Comparison of ENCODE assay signal across 8 cellular contexts in the genomic region with DNA sequence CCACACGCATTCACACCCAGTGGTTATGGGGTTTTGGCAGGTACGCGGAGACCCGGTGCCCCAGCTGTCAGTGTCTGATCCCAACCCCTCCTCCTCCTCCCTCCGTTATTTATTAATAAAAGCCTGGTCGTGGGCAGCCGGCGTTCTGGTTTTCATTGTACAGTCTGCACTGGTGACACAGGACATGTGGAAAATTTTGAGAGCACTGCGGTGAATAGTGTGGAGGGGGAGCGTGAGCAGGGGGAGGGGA. TPM values are rescaled to one million over a fixed set of nuclear protein-coding genes. Genes with fewer than 3 reads are reported as not detected.
A peak's percentile ranks its signal among the peaks of the same experiment; 100 is the strongest.
DNase-seq lines count a peak whose midpoint lies in the region; ATAC-seq, FAIRE-seq and TF ChIP-seq lines count a peak whose summit lies in the region.

No MANE protein-coding gene starts in this region.

- H3K27ac ChIP-seq in A549 (peak overlapping the region; percentile 90 to 99), osteoblast (ENCODE audit: low read depth, low read length) (peak overlapping the region; percentile 95)
- peak overlapping the region; percentile 98 for H3K27ac ChIP-seq in effector memory CD4-positive, alpha-beta T cell (ENCODE audit: insufficient read depth, low read length, poor library complexity, severe bottlenecking)

- no peaks in the 10 kb centered on the region for H3K36me3 ChIP-seq in effector memory CD4-positive, alpha-beta T cell (ENCODE audit: control insufficient read depth, insufficient read depth, low read length)
- H3K36me3 ChIP-seq in osteoblast (ENCODE audit: insufficient read depth, low read length): no peaks in the 10 kb centered on the region

- H3K4me3 ChIP-seq in A549 (peak overlapping the region; percentile 36), osteoblast (ENCODE audit: insufficient read depth, low read length) (peak overlapping the region; percentile 64)
- H3K4me3 ChIP-seq in Jurkat, Clone E6-1 (ENCODE audit: low read length): peak overlapping the region; percentile 56
- no peak overlapping the region for H3K4me3 ChIP-seq in effector memory CD4-positive, alpha-beta T cell (ENCODE audit: insufficient read depth, low read depth, low read length, poor library complexity, severe bottlenecking)

- TF ChIP-seq POLR2A in A549 (IDR thresholded peaks at IDR 0.05; ENCODE audit: low read length): no peak

- H2AFZ ChIP-seq in osteoblast (ENCODE audit: low read length): no peak overlapping the region

- WGBS in A549 (ENCODE audit: missing lambda C conversion rate): 5% methylated on average over 9 of the region's 10 CpGs

- 0 out of 5 replicates have a peak, but pooled peaks of 1 of the 2 experiments have one; percentile 8 for TF ChIP-seq RAD21 in A549 (conservative IDR thresholded peaks at IDR 0.05 in 1 of 2, IDR thresholded peaks at IDR 0.05 in 1 of 2)

- no peaks in the 10 kb centered on the region for H3K9me3 ChIP-seq in A549
- H3K9me3 ChIP-seq in effector memory CD4-positive, alpha-beta T cell (ENCODE audit: control insufficient read depth, low read length): no peaks in the 10 kb centered on the region
- no peaks in the 10 kb centered on the region for H3K9me3 ChIP-seq in osteoblast (ENCODE audit: low read depth, low read length)

- no peak for TF ChIP-seq EP300 in A549 (IDR thresholded peaks at IDR 0.05)

- TF ChIP-seq CTCF in A549 (IDR thresholded peaks at IDR 0.05) (no peak), osteoblast (IDR thresholded peaks at IDR 0.05; ENCODE audit: extremely low read depth, low read depth, low read length) (no peak)

- CTCF ChIA-PET in A549 (lab: Yijun Ruan, JAX): interaction anchor here (1.2 to 13.6 kb wide), 9 partner anchors 9 to 164 kb away, joined by 3 to 182 read pairs (median 6); no protein-coding TSS in a partner anchor

- POLR2A ChIA-PET in A549 (lab: Yijun Ruan, JAX): interaction anchor here (0.7 to 3.4 kb wide), 14 partner anchors 8 to 135 kb away, joined by 3 to 54 read pairs (median 4); partner anchors contain the start of gene IRF2BPL

- H3K4me2 ChIP-seq in A549: peak overlapping the region; percentile 84
- H3K4me2 ChIP-seq in osteoblast (ENCODE audit: insufficient read depth, low read length): peak overlapping the region; percentile 87

- no peak for FAIRE-seq in A549 (lab: Jason Lieb, UNC)

- no peaks in the 10 kb centered on the region for H4K20me1 ChIP-seq in osteoblast (ENCODE audit: insufficient read depth, low read length)

- in situ Hi-C loops in ACHN (cut with HindIII; ENCODE audit: low pct_ligation_motif_present, low pct_unique_long_range_greater_than_20kb, low sequenced_read_pairs): no loop called here

- ATAC-seq in A549: peak; percentile 63 to 68
- peak; percentile 44 for ATAC-seq in GM19468 (IDR thresholded peaks at IDR 0.05; ENCODE audit: extremely low read depth, unreplicated experiment)

- DNase-seq in A549 (ENCODE audit: low read depth in 1 of 2, low spot score in 1 of 2) (no peak), osteoblast (ENCODE audit: insufficient read length, low spot score, missing footprints) (no peak), ACHN (no peak), NCI-H1417 treated with DMSO at 0.1 percent for 48 hours (lab: John Stamatoyannopoulos, UW) (no peak)
- no peak for DNase-seq in Jurkat, Clone E6-1 (ENCODE audit: low read depth, low spot score)
- no peak for DNase-seq in effector memory CD4-positive, alpha-beta T cell
- DNase-seq in stimulated activated CD4-positive, alpha-beta T cell treated with anti-CD3 and anti-CD28 coated beads, Interleukin-4, amount 100 ng/mL, for 24 hours: no peak

- H3K4me1 ChIP-seq in A549: peaks cover 86% of the 10 kb centered on the region
- peaks cover 71% of the 10 kb centered on the region for H3K4me1 ChIP-seq in effector memory CD4-positive, alpha-beta T cell (ENCODE audit: control insufficient read depth, insufficient read depth, low read length, poor library complexity, severe bottlenecking)
- H3K4me1 ChIP-seq in osteoblast (ENCODE audit: insufficient read depth, low read length): peaks cover 76% of the 10 kb centered on the region

- no peaks in the 10 kb centered on the region for H3K79me2 ChIP-seq in osteoblast (ENCODE audit: insufficient read depth, low read length)

- no peaks in the 10 kb centered on the region for H3K27me3 ChIP-seq in effector memory CD4-positive, alpha-beta T cell (replicated peaks; ENCODE audit: control insufficient read depth, insufficient read depth, low read length, poor library complexity, severe bottlenecking)
- no peaks in the 10 kb centered on the region for H3K27me3 ChIP-seq in osteoblast (ENCODE audit: insufficient read depth, low read length)

TF ChIP-seq in A549, 52 proteins besides CTCF, POLR2A, EP300 and RAD21:
- no peak for TF ChIP-seq JUNB (IDR thresholded peaks at IDR 0.05)
- peak; percentile 74 for TF ChIP-seq ZFP36 (IDR thresholded peaks at IDR 0.05; ENCODE audit: borderline replicate concordance, partially characterized antibody)
- TF ChIP-seq FOSB (CRISPR knock-in tag; IDR thresholded peaks at IDR 0.05): no peak
TF ChIP-seq in A549: peak in this region for 1.

RNA-seq across cellular contexts. Expression of gene IRF2BPL, which starts 11.5 kb away (rescaled TPM):
- polyA plus RNA-seq in A549 (2011; rRNA removed): 12.5 and 18.1 TPM in 2 replicates
- 15.1 and 25.7 TPM in 2 replicates for polyA plus RNA-seq in A549 (2012; cell fraction: cytosol; rRNA removed)
- 25.5 and 31.5 TPM in 2 replicates for polyA plus RNA-seq in A549 (2012; cell fraction: nucleus; rRNA removed)
- polyA plus RNA-seq in A549 (2017; fragmentation: RNase III; extraction: RNeasy Plus Mini Kit Qiagen cat#74134 plus additional on column Dnase treatment): 20.1 to 31.0 TPM (median 28.3 TPM) in 3 replicates
- 11.5 and 15.0 TPM in 2 replicates for polyA minus RNA-seq in A549 (2011; rRNA and poly(A)+ RNA removed)
- polyA plus RNA-seq in Jurkat, Clone E6-1 (2012; ENCODE audit: insufficient read depth, insufficient read length): 16.3 TPM
- 19.4 and 26.4 TPM in 2 replicates for total RNA-seq in osteoblast

RNA-seq across cellular contexts. Expression of gene CIPC, which starts 58.1 kb away (rescaled TPM):
- 13.9 and 15.2 TPM in 2 replicates for polyA plus RNA-seq in A549 (2011; rRNA removed)
- 5.2 and 7.2 TPM in 2 replicates for polyA plus RNA-seq in A549 (2012; cell fraction: cytosol; rRNA removed)
- polyA plus RNA-seq in A549 (2012; cell fraction: nucleus; rRNA removed): 3.9 and 5.1 TPM in 2 replicates
- 8.9 to 9.6 TPM (median 8.9 TPM) in 3 replicates for polyA plus RNA-seq in A549 (2017; fragmentation: RNase III; extraction: RNeasy Plus Mini Kit Qiagen cat#74134 plus additional on column Dnase treatment)
- 12.4 and 15.7 TPM in 2 replicates for polyA minus RNA-seq in A549 (2011; rRNA and poly(A)+ RNA removed)
- polyA plus RNA-seq in Jurkat, Clone E6-1 (2012; ENCODE audit: insufficient read depth, insufficient read length): 11.6 TPM
- total RNA-seq in osteoblast: 15.9 and 16.6 TPM in 2 replicates
